Comparison of ENCODE assay signal across 22 cellular contexts in genomic region chr1:115325876-115326275, GRCh38. TPM values are rescaled to one million over a fixed set of nuclear protein-coding genes. Genes with fewer than 3 reads are reported as not detected.
DNase-seq lines count a peak whose midpoint lies in the region; TF ChIP-seq lines count a peak whose summit lies in the region.
"Had no signal": no experiment of that assay in that cellular context is flagged by ENCODE, and none has a peak within 500 bp of the region (broad histone marks: within the 10 kb centered on the region; RNA-seq: fewer than 3 reads in every experiment).

No MANE protein-coding gene starts in this region.

- H3K27me3 ChIP-seq in SJSA1 (replicated peaks) (no peaks in the 10 kb centered on the region), osteoblast (ENCODE audit: insufficient read depth, low read length) (no peaks in the 10 kb centered on the region), prostate gland (replicated peaks; ENCODE audit: insufficient read depth) (peaks cover 3% of the 10 kb centered on the region)
- H3K27me3 ChIP-seq: sigmoid colon, suprapubic skin had no signal

- peak; percentile 74 for DNase-seq in EH (ENCODE audit: low read depth)
- DNase-seq in SJSA1 (ENCODE audit: low read depth in 1 of 2, low spot score in 2 of 2): no peak
- DNase-seq in glomerular visceral epithelial cell (ENCODE audit: extremely low spot score): peak; percentile 71
- no peak for DNase-seq in osteoblast (ENCODE audit: insufficient read length, low spot score, missing footprints)
- DNase-seq in prostate gland (ENCODE audit: low spot score): no peak
- DNase-seq in T-helper 1 cell: no peak
- no peak for DNase-seq in putamen (ENCODE audit: low spot score)
- no peak for DNase-seq in activated CD8-positive, alpha-beta memory T cell treated with anti-CD3 and anti-CD28 coated beads, Interleukin-2, amount 50 U/mL, for 4 hours
- DNase-seq: ACHN; activated CD4-positive, alpha-beta T cell treated with anti-CD3 and anti-CD28 coated beads, Interleukin-2, amount 50 U/mL, for 48 hours; C1 segment of cervical spinal cord; effector CD8-positive, alpha-beta T cell; GF-D8; KBM-7; MV-4-11; NCI-H1694 treated with DMSO at 0.1 percent for 48 hours; NCI-H774; sigmoid colon had no signal

- H2AFZ ChIP-seq in osteoblast (ENCODE audit: low read length): peak overlapping the region; percentile 42

- no peak overlapping the region for H3K4me2 ChIP-seq in osteoblast (ENCODE audit: insufficient read depth, low read length)

- H3K9me3 ChIP-seq in SJSA1 (replicated peaks): no peaks in the 10 kb centered on the region
- H3K9me3 ChIP-seq in osteoblast (ENCODE audit: low read depth, low read length): no peaks in the 10 kb centered on the region
- H3K9me3 ChIP-seq in prostate gland: no peaks in the 10 kb centered on the region
- H3K9me3 ChIP-seq: neutrophil, sigmoid colon, suprapubic skin had no signal

- H3K36me3 ChIP-seq in SJSA1 (no peaks in the 10 kb centered on the region), osteoblast (ENCODE audit: insufficient read depth, low read length) (no peaks in the 10 kb centered on the region), prostate gland (no peaks in the 10 kb centered on the region)
- H3K36me3 ChIP-seq: neutrophil, sigmoid colon, suprapubic skin had no signal

- 85% methylated on average over 5 of the region's 5 CpGs for WGBS in prostate gland

- peaks cover 53% of the 10 kb centered on the region for H3K4me1 ChIP-seq in SJSA1 (replicated peaks)
- H3K4me1 ChIP-seq in osteoblast (ENCODE audit: insufficient read depth, low read length): peaks cover 94% of the 10 kb centered on the region
- H3K4me1 ChIP-seq in prostate gland (replicated peaks): no peaks in the 10 kb centered on the region
- H3K4me1 ChIP-seq: suprapubic skin had no signal

- intact Hi-C loops in prostate gland (cut with DNase I): no loop called here

- TF ChIP-seq CTCF in osteoblast (IDR thresholded peaks at IDR 0.05; ENCODE audit: extremely low read depth, low read depth, low read length): no peak
- no peak for TF ChIP-seq CTCF in prostate gland (IDR thresholded peaks at IDR 0.05)

- H3K4me3 ChIP-seq in SJSA1 (no peak overlapping the region), osteoblast (ENCODE audit: insufficient read depth, low read length) (no peak overlapping the region), prostate gland (no peak overlapping the region)
- H3K4me3 ChIP-seq: sigmoid colon, suprapubic skin had no signal

- H4K20me1 ChIP-seq in osteoblast (ENCODE audit: insufficient read depth, low read length): no peaks in the 10 kb centered on the region

- TF ChIP-seq POLR2A in prostate gland (IDR thresholded peaks at IDR 0.05): no peak

- peaks cover 56% of the 10 kb centered on the region for H3K79me2 ChIP-seq in osteoblast (ENCODE audit: insufficient read depth, low read length)

- H3K27ac ChIP-seq in SJSA1 (0 out of 2 replicates have a peak overlapping the region, but pooled peaks have one; percentile 11), osteoblast (ENCODE audit: low read depth, low read length) (peak overlapping the region; percentile 95), prostate gland (no peak overlapping the region)
- H3K27ac ChIP-seq: neutrophil, sigmoid colon, suprapubic skin had no signal

RNA-seq across cellular contexts. Expression of gene NGF, which starts 12.2 kb away (rescaled TPM):
- 1.3 and 6.0 TPM in 2 replicates for total RNA-seq in SJSA1 (2014; rRNA removed; shearing (Covaris generic))
- total RNA-seq in osteoblast: 3.8 and 6.2 TPM in 2 replicates
- 1 to 10 TPM; 1.1 to 1.4 TPM for total RNA-seq in prostate gland
- total RNA-seq: SK-MEL-5; T-helper 2 cell treated with Interferon-gamma antibody and Interleukin-4, amounts not matched to agents 100 ng/mL and 5 ng/mL, for 36 hours had no signal

Comparison
In these comparisons a context has a peak if more than half of its experiments do, and no peak if none do; other contexts are left out.
1. DNase-seq: peak in EH (single experiment) and glomerular visceral epithelial cell (single experiment); none in SJSA1 (0 of 2), osteoblast (single experiment), prostate gland (single experiment), T-helper 1 cell (0 of 5), putamen (single experiment) and activated CD8-positive, alpha-beta memory T cell treated with anti-CD3 and anti-CD28 coated beads, Interleukin-2, amount 50 U/mL, for 4 hours (single experiment).
2. H3K27ac ChIP-seq: peak in SJSA1 (single experiment) and osteoblast (single experiment); none in prostate gland (0 of 2).